In genomic region chr2:64987001-64987962, GRCh38 we compare ENCODE assay signal across 8 cellular contexts. TPM values are rescaled to one million over a fixed set of nuclear protein-coding genes. Genes with fewer than 3 reads are reported as not detected.
DNase-seq lines count a peak whose midpoint lies in the region; ATAC-seq, FAIRE-seq and TF ChIP-seq lines count a peak whose summit lies in the region.

No MANE protein-coding gene starts in this region.

- peak overlapping the region; percentile 26 for H3K27ac Mint-ChIP-seq in activated T-helper 17 cell treated with anti-CD3 and anti-CD28 coated beads, Interleukin-2, amount 50 U/mL, for 72 hours

- TF ChIP-seq RAD21 in HepG2 (CRISPR knock-in tag; IDR thresholded peaks at IDR 0.05) = no peak

- intact Hi-C loops in HepG2 (cut with micrococcal nuclease; ENCODE audit: unreplicated experiment) = loop anchor here (2.0 to 10.0 kb wide), 3 partner anchors 44 to 588 kb away; no protein-coding TSS in a partner anchor

- no peaks in the 10 kb centered on the region for H3K9me3 ChIP-seq in HepG2 (ENCODE audit: low read length)

- H3K4me2 ChIP-seq in HepG2 (ENCODE audit: low read depth, low read length) = peak overlapping the region; percentile 99

- H3K27me3 Mint-ChIP-seq in activated T-helper 17 cell treated with anti-CD3 and anti-CD28 coated beads, Interleukin-2, amount 50 U/mL, for 72 hours = peaks cover 4% of the 10 kb centered on the region

- BruUV-seq in HepG2 (replicated peaks; lab: Mats Ljungman, UMichigan) = TSS peak; percentile 70

- 6% methylated on average over 6 of the region's 6 CpGs for WGBS in HepG2 (ENCODE audit: low lambda C conversion rate)

- H3K4me1 ChIP-seq in HepG2 (ENCODE audit: insufficient read depth, low read length) = peaks cover 71% of the 10 kb centered on the region

- no peaks in the 10 kb centered on the region; a peak in 1 of 5 replicates for H3K27me3 ChIP-seq in HepG2 (ENCODE audit: control insufficient read depth in 1 of 2, insufficient read depth in 2 of 2, low read length in 2 of 2)

- H3K4me3 ChIP-seq in HepG2 (replicated peaks in 1 of 3; ENCODE audit: insufficient read depth in 1 of 3, low read depth in 2 of 3, low read length in 3 of 3) = peak overlapping the region; percentile 58 to 92 (median 77)

- no peaks in the 10 kb centered on the region for H3K9me3 Mint-ChIP-seq in activated T-helper 17 cell treated with anti-CD3 and anti-CD28 coated beads, Interleukin-2, amount 50 U/mL, for 72 hours

- peaks cover 28% of the 10 kb centered on the region for H3K79me2 ChIP-seq in HepG2 (ENCODE audit: insufficient read depth, low read length)

- TF ChIP-seq EP300 in HepG2 (IDR thresholded peaks at IDR 0.05; ENCODE audit: low read depth in 2 of 2, low read length in 2 of 2) = peak in 1 of 2 experiments; percentile 38; a peak in 1 of 4 replicates
- TF ChIP-seq EP300 in HepG2 (CRISPR knock-in tag; IDR thresholded peaks at IDR 0.05; ENCODE audit: borderline replicate concordance) = no peak

- in situ Hi-C loops in HepG2 (cut with HindIII; ENCODE audit: extremely low pct_ligation_motif_present, low pct_unique_long_range_greater_than_20kb) = loop anchor here (5.0 kb wide), 2 partner anchors 45 to 70 kb away; no protein-coding TSS in a partner anchor

- 0 out of 5 replicates have a peak, but pooled peaks cover 0 to 2% of the 10 kb centered on the region in 2 experiments for H3K36me3 ChIP-seq in HepG2 (replicated peaks in 1 of 2; ENCODE audit: control insufficient read depth in 1 of 2, insufficient read depth in 2 of 2, low read length in 2 of 2)

- FAIRE-seq in HepG2 (lab: Jason Lieb, UNC) = peak; percentile 34

- CTCF ChIA-PET in HepG2 (lab: Yijun Ruan, JAX; ENCODE audit: low intra/inter-chr PET ratio, low total read pairs) = interaction anchor here (0.6 kb wide), 1 partner anchor 36 kb away, joined by 3 read pairs; no protein-coding TSS in a partner anchor

- DNase-seq in DMS79 treated with DMSO at 0.1 percent for 48 hours (lab: John Stamatoyannopoulos, UW) = peak; percentile 16
- no peak for DNase-seq in DMS79 (lab: John Stamatoyannopoulos, UW)
- DNase-seq in HepG2 (ENCODE audit: low spot score) = peak; percentile 75
- DNase-seq in SIG-M5 treated with dmso at 0.1 percent for 504 hours (lab: John Stamatoyannopoulos, UW; ENCODE audit: unreplicated experiment) = no peak
- DNase-seq in activated CD4-positive, CD25-positive, alpha-beta regulatory T cell treated with anti-CD3 and anti-CD28 coated beads, Interleukin-2, amount 50 U/mL, for 72 hours = no peak

- ATAC-seq in HG03432 (IDR thresholded peaks at IDR 0.05; ENCODE audit: unreplicated experiment) = peak; percentile 11
- ATAC-seq in activated T-helper 17 cell treated with anti-CD3 and anti-CD28 coated beads, Interleukin-2, amount 50 U/mL, for 72 hours (replicated peaks) = peak; percentile 35
- ATAC-seq in HepG2 = no peak
- ATAC-seq in GM19324 (IDR thresholded peaks at IDR 0.05; ENCODE audit: low FRiP score, unreplicated experiment) = no peak

- H3K36me3 Mint-ChIP-seq in activated T-helper 17 cell treated with anti-CD3 and anti-CD28 coated beads, Interleukin-2, amount 50 U/mL, for 72 hours (ENCODE audit: low read depth) = peaks cover 4% of the 10 kb centered on the region

- H3K4me1 Mint-ChIP-seq in activated T-helper 17 cell treated with anti-CD3 and anti-CD28 coated beads, Interleukin-2, amount 50 U/mL, for 72 hours = peaks cover 36% of the 10 kb centered on the region

- H4K20me1 ChIP-seq in HepG2 (ENCODE audit: insufficient read depth, low read length) = no peaks in the 10 kb centered on the region

- no peak; a peak in 1 of 4 replicates for TF ChIP-seq POLR2A in HepG2 (IDR thresholded peaks at IDR 0.05; ENCODE audit: insufficient read depth in 1 of 2, low read depth in 2 of 2, low read length in 2 of 2)

- peak overlapping the region; percentile 41 for H3K27ac ChIP-seq in HepG2 (ENCODE audit: extremely low read length, insufficient read depth, low read length)

- POLR2A ChIA-PET in HepG2 (lab: Yijun Ruan, JAX) = interaction anchor here (0.9 to 4.3 kb wide), 12 partner anchors 8 to 240 kb away, joined by 3 to 37 read pairs (median 6); partner anchors contain the start of genes ACTR2, CEP68 and RAB1A

- H2AFZ ChIP-seq in HepG2 (ENCODE audit: low read length) = no peak overlapping the region

- H3K9ac ChIP-seq in HepG2 (ENCODE audit: insufficient read depth, low read depth, low read length) = peak overlapping the region; percentile 88

- TF ChIP-seq CTCF in HepG2 (CRISPR knock-in tag; IDR thresholded peaks at IDR 0.05) = no peak

- peak overlapping the region; percentile 72 for H3K4me3 Mint-ChIP-seq in activated T-helper 17 cell treated with anti-CD3 and anti-CD28 coated beads, Interleukin-2, amount 50 U/mL, for 72 hours

TF ChIP-seq in HepG2, 621 proteins besides CTCF, POLR2A, EP300 and RAD21 (continues in another document):
- no peak for TF ChIP-seq SOX13 (IDR thresholded peaks at IDR 0.05)
- TF ChIP-seq SOX13 (CRISPR knock-in tag; conservative IDR thresholded peaks at IDR 0.05 in 1 of 2, IDR thresholded peaks at IDR 0.05 in 1 of 2) = peak in 1 of 2 experiments; percentile 41; a peak in 1 of 4 replicates
- 0 out of 2 replicates have a peak, but pooled peaks have one; percentile 11 for TF ChIP-seq FOXA3 (CRISPR knock-in tag; IDR thresholded peaks at IDR 0.05)
- TF ChIP-seq, protein P1, sequence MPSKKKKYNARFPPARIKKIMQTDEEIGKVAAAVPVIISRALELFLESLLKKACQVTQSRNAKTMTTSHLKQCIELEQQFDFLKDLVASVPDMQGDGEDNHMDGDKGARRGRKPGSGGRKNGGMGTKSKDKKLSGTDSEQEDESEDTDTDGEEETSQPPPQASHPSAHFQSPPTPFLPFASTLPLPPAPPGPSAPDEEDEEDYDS (CRISPR knock-in tag; IDR thresholded peaks at IDR 0.05) = no peak
- no peak for TF ChIP-seq SOX5 (CRISPR knock-in tag; IDR thresholded peaks at IDR 0.05; ENCODE audit: borderline replicate concordance)
- TF ChIP-seq ZNF331 (CRISPR knock-in tag; IDR thresholded peaks at IDR 0.05) = 0 out of 2 replicates have a peak, but pooled peaks have one; percentile 28
- no peak for TF ChIP-seq ZBTB8A (CRISPR knock-in tag; IDR thresholded peaks at IDR 0.05; ENCODE audit: borderline replicate concordance, low read depth)
- TF ChIP-seq, protein P2, sequence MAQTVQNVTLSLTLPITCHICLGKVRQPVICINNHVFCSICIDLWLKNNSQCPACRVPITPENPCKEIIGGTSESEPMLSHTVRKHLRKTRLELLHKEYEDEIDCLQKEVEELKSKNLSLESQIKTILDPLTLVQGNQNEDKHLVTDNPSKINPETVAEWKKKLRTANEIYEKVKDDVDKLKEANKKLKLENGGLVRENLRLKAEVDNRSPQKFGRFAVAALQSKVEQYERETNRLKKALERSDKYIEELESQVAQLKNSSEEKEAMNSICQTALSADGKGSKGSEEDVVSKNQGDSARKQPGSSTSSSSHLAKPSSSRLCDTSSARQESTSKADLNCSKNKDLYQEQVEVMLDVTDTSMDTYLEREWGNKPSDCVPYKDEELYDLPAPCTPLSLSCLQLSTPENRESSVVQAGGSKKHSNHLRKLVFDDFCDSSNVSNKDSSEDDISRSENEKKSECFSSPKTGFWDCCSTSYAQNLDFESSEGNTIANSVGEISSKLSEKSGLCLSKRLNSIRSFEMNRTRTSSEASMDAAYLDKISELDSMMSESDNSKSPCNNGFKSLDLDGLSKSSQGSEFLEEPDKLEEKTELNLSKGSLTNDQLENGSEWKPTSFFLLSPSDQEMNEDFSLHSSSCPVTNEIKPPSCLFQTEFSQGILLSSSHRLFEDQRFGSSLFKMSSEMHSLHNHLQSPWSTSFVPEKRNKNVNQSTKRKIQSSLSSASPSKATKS (CRISPR knock-in tag; IDR thresholded peaks at IDR 0.05) = peak; percentile 1; the same call in 1 of the 2 replicates
- no peak for TF ChIP-seq SAFB2 (CRISPR knock-in tag; IDR thresholded peaks at IDR 0.05; ENCODE audit: borderline replicate concordance, low read depth)
- TF ChIP-seq RCOR2 (CRISPR knock-in tag; IDR thresholded peaks at IDR 0.05) = 0 out of 2 replicates have a peak, but pooled peaks have one; percentile 13
- no peak for TF ChIP-seq HNRNPH1 (optimal IDR thresholded peaks at IDR 0.05; ENCODE audit: low read depth, low read length)
- no peak for TF ChIP-seq CHD4 (IDR thresholded peaks at IDR 0.05; ENCODE audit: borderline replicate concordance, low read length)
- no peak for TF ChIP-seq ZNF292 (CRISPR knock-in tag; IDR thresholded peaks at IDR 0.05; ENCODE audit: borderline replicate concordance, low read depth)
- 0 out of 2 replicates have a peak, but pooled peaks have one; percentile 23 for TF ChIP-seq RARA (CRISPR knock-in tag; IDR thresholded peaks at IDR 0.05)
- TF ChIP-seq HNRNPL (IDR thresholded peaks at IDR 0.05; ENCODE audit: low read depth, low read length) = no peak
- no peak for TF ChIP-seq ARID2 (CRISPR knock-in tag; IDR thresholded peaks at IDR 0.05; ENCODE audit: borderline replicate concordance)

RNA-seq across cellular contexts. Expression of gene SLC1A4, which starts 1.9 kb away (rescaled TPM):
- 10 to 100 TPM in 1 of 2 donors, 1 to 10 TPM in 1; 8.0 to 44.3 TPM for total RNA-seq in activated T-helper 17 cell treated with anti-CD3 and anti-CD28 coated beads, Interleukin-2, amount 50 U/mL, for 72 hours
- total RNA-seq in HepG2 (2016; rRNA removed; fragmentation: Illumina TruSeq; extraction: Trizol) = 24.4 and 39.6 TPM in 2 replicates
- total RNA-seq in HepG2 (2016; cell fraction: cytosol; rRNA removed; fragmentation: Illumina TruSeq; extraction: Trizol; ENCODE audit: low read depth) = 7.9 and 8.9 TPM in 2 replicates
- total RNA-seq in HepG2 (2016; cell fraction: insoluble cytoplasmic fraction; rRNA removed; fragmentation: Illumina TruSeq; extraction: Trizol) = 19.9 and 39.6 TPM in 2 replicates
- total RNA-seq in HepG2 (2016; cell fraction: membrane; rRNA removed; fragmentation: Illumina TruSeq; extraction: Trizol) = 15.6 and 16.1 TPM in 2 replicates
- total RNA-seq in HepG2 (2016; cell fraction: nucleus; rRNA removed; fragmentation: Illumina TruSeq; extraction: Trizol) = 34.0 and 41.6 TPM in 2 replicates
- polyA plus RNA-seq in HepG2 (2011; rRNA removed) = 20.8 and 21.0 TPM in 2 replicates
- polyA plus RNA-seq in HepG2 (2011; cell fraction: cytosol; rRNA removed) = 19.0 and 19.8 TPM in 2 replicates
- 14.2 and 15.7 TPM in 2 replicates for polyA plus RNA-seq in HepG2 (2011; cell fraction: nucleus; rRNA removed)
- 19.0 and 28.6 TPM in 2 replicates for polyA plus RNA-seq in HepG2 (2012)
- polyA plus RNA-seq in HepG2 (2016; cell fraction: cytosol; fragmentation: Illumina TruSeq; extraction: Trizol; ENCODE audit: low read depth) = 4.5 and 6.0 TPM in 2 replicates
- polyA plus RNA-seq in HepG2 (2016; cell fraction: insoluble cytoplasmic fraction; fragmentation: Illumina TruSeq; extraction: Trizol; ENCODE audit: low read depth) = 16.3 and 20.1 TPM in 2 replicates
- 11.7 TPM in 2 replicates for polyA plus RNA-seq in HepG2 (2016; cell fraction: membrane; fragmentation: Illumina TruSeq; extraction: Trizol; ENCODE audit: low read depth)
- 47.5 and 51.6 TPM in 2 replicates for polyA plus RNA-seq in HepG2 (2016; cell fraction: nucleus; fragmentation: Illumina TruSeq; extraction: Trizol; ENCODE audit: insufficient read depth, low read depth)
- polyA minus RNA-seq in HepG2 (2011; rRNA and poly(A)+ RNA removed; ENCODE audit: low replicate concordance) = 17.8 and 99.3 TPM in 2 replicates
- 42.1 and 43.6 TPM in 2 replicates for polyA minus RNA-seq in HepG2 (2011; cell fraction: cytosol; rRNA and poly(A)+ RNA removed)
- 21.1 and 24.4 TPM in 2 replicates for polyA minus RNA-seq in HepG2 (2011; cell fraction: nucleus; rRNA and poly(A)+ RNA removed)

Comparison
In these comparisons a context has a peak if more than half of its experiments do, and no peak if none do; other contexts are left out.
1. DNase-seq: peak in DMS79 treated with DMSO at 0.1 percent for 48 hours (single experiment) and HepG2 (single experiment); none in DMS79 (single experiment), SIG-M5 treated with dmso at 0.1 percent for 504 hours (single experiment) and activated CD4-positive, CD25-positive, alpha-beta regulatory T cell treated with anti-CD3 and anti-CD28 coated beads, Interleukin-2, amount 50 U/mL, for 72 hours (single experiment).
2. ATAC-seq: peak in HG03432 (single experiment) and activated T-helper 17 cell treated with anti-CD3 and anti-CD28 coated beads, Interleukin-2, amount 50 U/mL, for 72 hours (single experiment); none in HepG2 (single experiment) and GM19324 (single experiment).